Comparison of ENCODE assay signal across 8 cellular contexts in the genomic region with DNA sequence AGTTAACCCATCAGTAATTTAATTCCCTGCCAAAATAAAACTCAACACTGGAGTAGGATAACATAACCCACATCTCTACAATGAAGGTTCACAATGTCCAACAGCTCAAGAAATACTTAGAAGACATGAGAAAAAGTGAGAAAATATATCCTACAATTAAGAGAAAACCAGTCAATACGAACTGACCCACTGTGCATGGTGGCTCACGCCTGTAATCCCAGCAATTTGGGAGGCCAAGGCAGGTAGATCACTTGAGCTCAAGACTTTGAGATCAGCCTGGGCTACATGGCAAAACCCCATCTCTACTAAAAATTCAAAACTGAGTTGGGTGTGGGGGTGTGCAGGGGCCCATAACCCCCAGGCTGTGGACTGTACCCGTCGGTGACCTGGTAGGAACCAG. TPM values are rescaled to one million over a fixed set of nuclear protein-coding genes. Genes with fewer than 3 reads are reported as not detected.
"Had no signal": no experiment of that assay in that cellular context is flagged by ENCODE, and none has a peak within 500 bp of the region (broad histone marks: within the 10 kb centered on the region; RNA-seq: fewer than 3 reads in every experiment).

No MANE protein-coding gene starts in this region.

RNA-seq across cellular contexts. Expression of gene GOLGA6B, which starts 30.6 kb away (rescaled TPM):
- total RNA-seq: OCI-LY7, Peyer's patch, Right ventricle myocardium inferior, Right ventricle myocardium superior, RPMI7951, SJCRH30, SJSA1, SK-MEL-5 had no signal
